Comparison of ENCODE assay signal across 1 cellular context in the genomic region with DNA sequence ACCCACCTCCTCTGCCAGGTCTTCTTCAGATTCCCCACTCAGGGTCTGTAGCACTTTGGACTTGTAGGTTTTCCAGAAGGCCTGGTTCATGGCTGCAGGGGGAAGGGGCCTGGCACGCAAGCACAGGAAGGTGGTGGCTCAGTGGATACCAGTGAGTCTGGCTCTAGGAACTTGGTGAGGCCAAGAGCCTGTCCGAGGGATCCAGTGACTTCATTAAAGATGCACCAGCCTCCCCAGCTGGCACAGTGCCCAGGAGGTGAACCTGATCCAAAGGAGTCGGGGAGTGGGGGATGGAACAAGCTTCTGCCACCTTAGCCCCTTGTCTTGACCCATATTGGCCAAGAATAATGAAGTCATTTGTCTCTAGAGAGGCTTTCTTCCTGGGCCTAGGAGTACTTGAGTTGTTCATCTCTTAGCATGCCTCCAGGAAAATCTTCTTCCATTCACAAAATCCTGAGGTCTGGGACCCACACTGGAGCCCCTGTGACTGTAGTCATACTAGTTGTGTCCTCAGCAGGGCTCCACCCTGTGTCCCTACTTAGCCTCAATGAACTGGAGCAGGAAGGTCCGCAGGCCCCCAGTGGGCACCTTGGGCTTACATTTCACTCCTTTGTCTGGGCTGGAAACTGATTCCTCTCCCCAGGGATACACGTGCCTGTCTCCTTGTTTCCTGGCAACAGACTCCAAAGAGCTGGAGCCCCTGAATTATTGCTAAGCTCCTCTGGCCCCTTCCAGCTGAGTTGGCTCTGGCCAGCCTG.
TF ChIP-seq lines count a peak whose summit lies in the region.

C1orf232 (minus strand) TSS at position 554 of the 758 bp plus-strand sequence; CDS start at position 90, 464 bp downstream.

TF ChIP-seq in GM23338, 12 proteins besides CTCF, POLR2A, EP300 and RAD21 (continued from another document):
- TF ChIP-seq, protein P1, sequence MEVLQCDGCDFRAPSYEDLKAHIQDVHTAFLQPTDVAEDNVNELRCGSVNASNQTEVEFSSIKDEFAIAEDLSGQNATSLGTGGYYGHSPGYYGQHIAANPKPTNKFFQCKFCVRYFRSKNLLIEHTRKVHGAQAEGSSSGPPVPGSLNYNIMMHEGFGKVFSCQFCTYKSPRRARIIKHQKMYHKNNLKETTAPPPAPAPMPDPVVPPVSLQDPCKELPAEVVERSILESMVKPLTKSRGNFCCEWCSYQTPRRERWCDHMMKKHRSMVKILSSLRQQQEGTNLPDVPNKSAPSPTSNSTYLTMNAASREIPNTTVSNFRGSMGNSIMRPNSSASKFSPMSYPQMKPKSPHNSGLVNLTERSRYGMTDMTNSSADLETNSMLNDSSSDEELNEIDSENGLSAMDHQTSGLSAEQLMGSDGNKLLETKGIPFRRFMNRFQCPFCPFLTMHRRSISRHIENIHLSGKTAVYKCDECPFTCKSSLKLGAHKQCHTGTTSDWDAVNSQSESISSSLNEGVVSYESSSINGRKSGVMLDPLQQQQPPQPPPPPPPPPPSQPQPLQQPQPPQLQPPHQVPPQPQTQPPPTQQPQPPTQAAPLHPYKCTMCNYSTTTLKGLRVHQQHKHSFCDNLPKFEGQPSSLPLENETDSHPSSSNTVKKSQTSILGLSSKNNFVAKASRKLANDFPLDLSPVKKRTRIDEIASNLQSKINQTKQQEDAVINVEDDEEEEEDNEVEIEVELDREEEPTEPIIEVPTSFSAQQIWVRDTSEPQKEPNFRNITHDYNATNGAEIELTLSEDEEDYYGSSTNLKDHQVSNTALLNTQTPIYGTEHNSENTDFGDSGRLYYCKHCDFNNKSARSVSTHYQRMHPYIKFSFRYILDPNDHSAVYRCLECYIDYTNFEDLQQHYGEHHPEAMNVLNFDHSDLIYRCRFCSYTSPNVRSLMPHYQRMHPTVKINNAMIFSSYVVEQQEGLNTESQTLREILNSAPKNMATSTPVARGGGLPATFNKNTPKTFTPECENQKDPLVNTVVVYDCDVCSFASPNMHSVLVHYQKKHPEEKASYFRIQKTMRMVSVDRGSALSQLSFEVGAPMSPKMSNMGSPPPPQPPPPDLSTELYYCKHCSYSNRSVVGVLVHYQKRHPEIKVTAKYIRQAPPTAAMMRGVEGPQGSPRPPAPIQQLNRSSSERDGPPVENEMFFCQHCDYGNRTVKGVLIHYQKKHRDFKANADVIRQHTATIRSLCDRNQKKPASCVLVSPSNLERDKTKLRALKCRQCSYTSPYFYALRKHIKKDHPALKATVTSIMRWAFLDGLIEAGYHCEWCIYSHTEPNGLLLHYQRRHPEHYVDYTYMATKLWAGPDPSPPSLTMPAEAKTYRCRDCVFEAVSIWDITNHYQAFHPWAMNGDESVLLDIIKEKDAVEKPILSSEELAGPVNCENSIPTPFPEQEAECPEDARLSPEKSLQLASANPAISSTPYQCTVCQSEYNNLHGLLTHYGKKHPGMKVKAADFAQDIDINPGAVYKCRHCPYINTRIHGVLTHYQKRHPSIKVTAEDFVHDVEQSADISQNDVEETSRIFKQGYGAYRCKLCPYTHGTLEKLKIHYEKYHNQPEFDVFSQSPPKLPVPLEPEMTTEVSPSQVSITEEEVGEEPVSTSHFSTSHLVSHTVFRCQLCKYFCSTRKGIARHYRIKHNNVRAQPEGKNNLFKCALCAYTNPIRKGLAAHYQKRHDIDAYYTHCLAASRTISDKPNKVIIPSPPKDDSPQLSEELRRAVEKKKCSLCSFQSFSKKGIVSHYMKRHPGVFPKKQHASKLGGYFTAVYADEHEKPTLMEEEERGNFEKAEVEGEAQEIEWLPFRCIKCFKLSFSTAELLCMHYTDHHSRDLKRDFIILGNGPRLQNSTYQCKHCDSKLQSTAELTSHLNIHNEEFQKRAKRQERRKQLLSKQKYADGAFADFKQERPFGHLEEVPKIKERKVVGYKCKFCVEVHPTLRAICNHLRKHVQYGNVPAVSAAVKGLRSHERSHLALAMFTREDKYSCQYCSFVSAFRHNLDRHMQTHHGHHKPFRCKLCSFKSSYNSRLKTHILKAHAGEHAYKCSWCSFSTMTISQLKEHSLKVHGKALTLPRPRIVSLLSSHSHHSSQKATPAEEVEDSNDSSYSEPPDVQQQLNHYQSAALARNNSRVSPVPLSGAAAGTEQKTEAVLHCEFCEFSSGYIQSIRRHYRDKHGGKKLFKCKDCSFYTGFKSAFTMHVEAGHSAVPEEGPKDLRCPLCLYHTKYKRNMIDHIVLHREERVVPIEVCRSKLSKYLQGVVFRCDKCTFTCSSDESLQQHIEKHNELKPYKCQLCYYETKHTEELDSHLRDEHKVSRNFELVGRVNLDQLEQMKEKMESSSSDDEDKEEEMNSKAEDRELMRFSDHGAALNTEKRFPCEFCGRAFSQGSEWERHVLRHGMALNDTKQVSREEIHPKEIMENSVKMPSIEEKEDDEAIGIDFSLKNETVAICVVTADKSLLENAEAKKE (CRISPR knock-in tag; IDR thresholded peaks at IDR 0.05): no peak
- TF ChIP-seq EZH2phosphoT487 (IDR thresholded peaks at IDR 0.05; ENCODE audit: unreplicated experiment) (no peak), STAT1 (IDR thresholded peaks at IDR 0.05; ENCODE audit: unreplicated experiment) (no peak), ZNF331 (CRISPR knock-in tag; IDR thresholded peaks at IDR 0.05; ENCODE audit: low read depth) (no peak)
